ENCODE assay signal across 9 cellular contexts in genomic region chr5:150780180-150780692, GRCh38. TPM values are rescaled to one million over a fixed set of nuclear protein-coding genes. Genes with fewer than 3 reads are reported as not detected.
DNase-seq lines count a peak whose midpoint lies in the region; ATAC-seq, FAIRE-seq and TF ChIP-seq lines count a peak whose summit lies in the region.
"Had no signal": no experiment of that assay in that cellular context is flagged by ENCODE, and none has a peak within 500 bp of the region (broad histone marks: within the 10 kb centered on the region; RNA-seq: fewer than 3 reads in every experiment).

No MANE protein-coding gene starts in this region.

- ATAC-seq in GM21381 (IDR thresholded peaks at IDR 0.05; ENCODE audit: unreplicated experiment), result peak; percentile 48
- ATAC-seq in HG03571 (IDR thresholded peaks at IDR 0.05; ENCODE audit: unreplicated experiment), result peak; percentile 52
- ATAC-seq in HepG2, result no peak
- peak in 1 of 2 donors; percentile 1 for ATAC-seq in upper lobe of left lung (ENCODE audit: low FRiP score in 2 of 2)

- H3K4me2 ChIP-seq in HepG2 (ENCODE audit: low read depth, low read length), result peak overlapping the region; percentile 98

- TF ChIP-seq CTCF in HepG2 (CRISPR knock-in tag; IDR thresholded peaks at IDR 0.05), result no peak
- no peak for TF ChIP-seq CTCF in upper lobe of left lung (IDR thresholded peaks at IDR 0.05)

- TF ChIP-seq POLR2A in HepG2 (IDR thresholded peaks at IDR 0.05; ENCODE audit: insufficient read depth in 1 of 2, low read depth in 2 of 2, low read length in 2 of 2) (no peak), upper lobe of left lung (IDR thresholded peaks at IDR 0.05) (peak in 3 of 4 donors; percentile 36 to 76 (median 37))

- no TSS peak for BruUV-seq in HepG2 (replicated peaks; lab: Mats Ljungman, UMichigan)

- intact Hi-C loops in HepG2 (cut with micrococcal nuclease; ENCODE audit: unreplicated experiment), result no loop called here

- H2AFZ ChIP-seq in HepG2 (ENCODE audit: low read length), result no peak overlapping the region

- no peaks in the 10 kb centered on the region for H4K20me1 ChIP-seq in HepG2 (ENCODE audit: insufficient read depth, low read length)

- H3K4me3 ChIP-seq in HepG2 (replicated peaks in 1 of 3; ENCODE audit: insufficient read depth in 1 of 3, low read depth in 2 of 3, low read length in 3 of 3) (peak overlapping the region; percentile 43 to 90 (median 79)), upper lobe of left lung (peak overlapping the region; percentile 14 to 75 (median 66))
- H3K4me3 ChIP-seq: SJSA1 had no signal

- H3K9me3 ChIP-seq in HepG2 (ENCODE audit: low read length) (no peaks in the 10 kb centered on the region), upper lobe of left lung (no peaks in the 10 kb centered on the region)
- H3K9me3 ChIP-seq: SJSA1 had no signal

- H3K36me3 ChIP-seq in HepG2 (replicated peaks in 1 of 2; ENCODE audit: control insufficient read depth in 1 of 2, insufficient read depth in 2 of 2, low read length in 2 of 2), result no peaks in the 10 kb centered on the region
- no peaks in the 10 kb centered on the region for H3K36me3 ChIP-seq in upper lobe of left lung
- H3K36me3 ChIP-seq: SJSA1 had no signal

- in situ Hi-C loops in HepG2 (cut with HindIII; ENCODE audit: extremely low pct_ligation_motif_present, low pct_unique_long_range_greater_than_20kb), result no loop called here

- H3K79me2 ChIP-seq in HepG2 (ENCODE audit: insufficient read depth, low read length), result peaks cover 56% of the 10 kb centered on the region

- WGBS in adipose tissue, 3 donors, result 29 to 45% (median 41%) methylated on average over 6 of the region's 6 CpGs
- WGBS in HepG2 (ENCODE audit: low lambda C conversion rate), result 87% methylated on average over 6 of the region's 6 CpGs
- WGBS in upper lobe of left lung, 2 donors, result 65 to 70% methylated on average over 6 of the region's 6 CpGs

- H3K27me3 ChIP-seq in HepG2 (ENCODE audit: control insufficient read depth in 1 of 2, insufficient read depth in 2 of 2, low read length in 2 of 2), result no peaks in the 10 kb centered on the region; a peak in 1 of 5 replicates
- no peaks in the 10 kb centered on the region for H3K27me3 ChIP-seq in upper lobe of left lung
- H3K27me3 ChIP-seq: SJSA1 had no signal

- TF ChIP-seq EP300 in HepG2 (IDR thresholded peaks at IDR 0.05; ENCODE audit: low read depth in 2 of 2, low read length in 2 of 2) (no peak), HepG2 (CRISPR knock-in tag; IDR thresholded peaks at IDR 0.05; ENCODE audit: borderline replicate concordance) (no peak), upper lobe of left lung (IDR thresholded peaks at IDR 0.05) (peak in 3 of 4 donors; percentile 61 to 96 (median 90))

- CTCF ChIA-PET in HepG2 (lab: Yijun Ruan, JAX; ENCODE audit: low intra/inter-chr PET ratio, low total read pairs), result no interaction called here

- H3K27ac ChIP-seq in adipose tissue (ENCODE audit: low read depth, low read length), result peak overlapping the region; percentile 88
- H3K27ac ChIP-seq in HepG2 (ENCODE audit: extremely low read length, insufficient read depth, low read length), result no peak overlapping the region
- H3K27ac ChIP-seq in upper lobe of left lung, result peak overlapping the region; percentile 84 to 95 (median 91)
- H3K27ac ChIP-seq: SJSA1 had no signal

- DNase-seq in ELR (ENCODE audit: low read depth) (peak; percentile 75), HepG2 (ENCODE audit: low spot score) (no peak), upper lobe of left lung (peak in 1 of 2 donors; percentile 61), NCI-H2081 (lab: John Stamatoyannopoulos, UW) (no peak), nucleus accumbens (lab: John Stamatoyannopoulos, UW) (no peak)

- no peak for FAIRE-seq in HepG2 (lab: Jason Lieb, UNC)

- H3K4me1 ChIP-seq in HepG2 (ENCODE audit: insufficient read depth, low read length) (peaks cover 67% of the 10 kb centered on the region), upper lobe of left lung (peaks cover 39 to 53% (median 47%) of the 10 kb centered on the region in 4 donors)

- TF ChIP-seq RAD21 in HepG2 (CRISPR knock-in tag; IDR thresholded peaks at IDR 0.05), result no peak

- H3K9ac ChIP-seq in HepG2 (ENCODE audit: insufficient read depth, low read depth, low read length), result peak overlapping the region; percentile 74

- POLR2A ChIA-PET in HepG2 (lab: Yijun Ruan, JAX), result interaction anchor here (2.1 to 3.2 kb wide), 3 partner anchors 21 to 80 kb away, joined by 7 to 21 read pairs (median 14); partner anchors contain the start of genes DCTN4 and RBM22

TF ChIP-seq in HepG2, 621 proteins besides CTCF, POLR2A, EP300 and RAD21:
- TF ChIP-seq ZNF501 (CRISPR knock-in tag; IDR thresholded peaks at IDR 0.05) (0 out of 2 replicates have a peak, but pooled peaks have one; percentile 20), ZNF772 (CRISPR knock-in tag; IDR thresholded peaks at IDR 0.05) (0 out of 2 replicates have a peak, but pooled peaks have one; percentile 35), ZBTB38 (CRISPR knock-in tag; IDR thresholded peaks at IDR 0.05) (peak; percentile 78; the same call in 1 of the 2 replicates), SP2 (CRISPR knock-in tag; IDR thresholded peaks at IDR 0.05) (no peak), ZNF160 (CRISPR knock-in tag; IDR thresholded peaks at IDR 0.05) (no peak), KDM5B (CRISPR knock-in tag; IDR thresholded peaks at IDR 0.05; ENCODE audit: borderline replicate concordance) (0 out of 2 replicates have a peak, but pooled peaks have one; percentile 29)

RNA-seq across cellular contexts. Expression of gene SMIM3, which starts 1.7 kb away (rescaled TPM):
- polyA plus RNA-seq in adipose tissue (100 to 1,000 TPM in 2 of 3 donors, 10 to 100 TPM in 1; 31.7 to 152 (median 114) TPM), HepG2 (2011; rRNA removed) (71.3 and 96.7 TPM in 2 replicates)
- total RNA-seq in HepG2 (2016; rRNA removed; fragmentation: Illumina TruSeq; extraction: Trizol) (11.6 and 14.1 TPM in 2 replicates), upper lobe of left lung (10 to 100 TPM; 20.4 to 40.0 (median 21.6) TPM)
- total RNA-seq in HepG2 (2016; cell fraction: cytosol; rRNA removed; fragmentation: Illumina TruSeq; extraction: Trizol; ENCODE audit: low read depth), result 17.2 and 21.9 TPM in 2 replicates
- total RNA-seq in HepG2 (2016; cell fraction: insoluble cytoplasmic fraction; rRNA removed; fragmentation: Illumina TruSeq; extraction: Trizol), result 12.8 and 13.2 TPM in 2 replicates
- total RNA-seq in HepG2 (2016; cell fraction: membrane; rRNA removed; fragmentation: Illumina TruSeq; extraction: Trizol), result 26.9 and 32.8 TPM in 2 replicates
- 5.2 and 6.0 TPM in 2 replicates for total RNA-seq in HepG2 (2016; cell fraction: nucleus; rRNA removed; fragmentation: Illumina TruSeq; extraction: Trizol)
- polyA plus RNA-seq in HepG2 (2011; cell fraction: cytosol; rRNA removed), result 110 and 111 TPM in 2 replicates
- 25.5 and 30.6 TPM in 2 replicates for polyA plus RNA-seq in HepG2 (2011; cell fraction: nucleus; rRNA removed)
- 81.2 and 85.5 TPM in 2 replicates for polyA plus RNA-seq in HepG2 (2012)
- 17.8 and 26.6 TPM in 2 replicates for polyA plus RNA-seq in HepG2 (2016; cell fraction: cytosol; fragmentation: Illumina TruSeq; extraction: Trizol; ENCODE audit: low read depth)
- polyA plus RNA-seq in HepG2 (2016; cell fraction: insoluble cytoplasmic fraction; fragmentation: Illumina TruSeq; extraction: Trizol; ENCODE audit: low read depth), result 12.2 and 14.7 TPM in 2 replicates
- 22.1 and 31.4 TPM in 2 replicates for polyA plus RNA-seq in HepG2 (2016; cell fraction: membrane; fragmentation: Illumina TruSeq; extraction: Trizol; ENCODE audit: low read depth)
- 8.9 and 9.4 TPM in 2 replicates for polyA plus RNA-seq in HepG2 (2016; cell fraction: nucleus; fragmentation: Illumina TruSeq; extraction: Trizol; ENCODE audit: insufficient read depth, low read depth)
- 0.09 and 62.7 TPM in 2 replicates for polyA minus RNA-seq in HepG2 (2011; rRNA and poly(A)+ RNA removed; ENCODE audit: low replicate concordance)
- polyA minus RNA-seq in HepG2 (2011; cell fraction: cytosol; rRNA and poly(A)+ RNA removed), result 32.4 and 33.9 TPM in 2 replicates
- polyA minus RNA-seq in HepG2 (2011; cell fraction: nucleus; rRNA and poly(A)+ RNA removed), result 9.8 and 12.9 TPM in 2 replicates

RNA-seq across cellular contexts. Expression of gene DCTN4, which starts 21.4 kb away (rescaled TPM):
- polyA plus RNA-seq in adipose tissue (10 to 100 TPM; 22.5 to 24.3 (median 23.1) TPM), HepG2 (2011; rRNA removed) (21.5 and 24.1 TPM in 2 replicates)
- total RNA-seq in HepG2 (2016; rRNA removed; fragmentation: Illumina TruSeq; extraction: Trizol) (26.9 and 39.7 TPM in 2 replicates), upper lobe of left lung (100 to 1,000 TPM in 1 of 6 donors, 10 to 100 TPM in 5; 37.8 to 111 (median 71.4) TPM)
- total RNA-seq in HepG2 (2016; cell fraction: cytosol; rRNA removed; fragmentation: Illumina TruSeq; extraction: Trizol; ENCODE audit: low read depth), result 3.5 and 5.2 TPM in 2 replicates
- total RNA-seq in HepG2 (2016; cell fraction: insoluble cytoplasmic fraction; rRNA removed; fragmentation: Illumina TruSeq; extraction: Trizol), result 28.4 and 40.9 TPM in 2 replicates
- total RNA-seq in HepG2 (2016; cell fraction: membrane; rRNA removed; fragmentation: Illumina TruSeq; extraction: Trizol), result 16.8 and 20.1 TPM in 2 replicates
- 29.2 and 37.4 TPM in 2 replicates for total RNA-seq in HepG2 (2016; cell fraction: nucleus; rRNA removed; fragmentation: Illumina TruSeq; extraction: Trizol)
- polyA plus RNA-seq in HepG2 (2011; cell fraction: cytosol; rRNA removed), result 17.3 and 22.7 TPM in 2 replicates
- polyA plus RNA-seq in HepG2 (2011; cell fraction: nucleus; rRNA removed), result 18.6 and 20.3 TPM in 2 replicates
- polyA plus RNA-seq in HepG2 (2012), result 18.3 and 23.7 TPM in 2 replicates
- 1.7 and 1.8 TPM in 2 replicates for polyA plus RNA-seq in HepG2 (2016; cell fraction: cytosol; fragmentation: Illumina TruSeq; extraction: Trizol; ENCODE audit: low read depth)
- polyA plus RNA-seq in HepG2 (2016; cell fraction: insoluble cytoplasmic fraction; fragmentation: Illumina TruSeq; extraction: Trizol; ENCODE audit: low read depth), result 42.0 and 42.5 TPM in 2 replicates
- polyA plus RNA-seq in HepG2 (2016; cell fraction: membrane; fragmentation: Illumina TruSeq; extraction: Trizol; ENCODE audit: low read depth), result 7.3 and 8.7 TPM in 2 replicates
- 24.5 and 29.7 TPM in 2 replicates for polyA plus RNA-seq in HepG2 (2016; cell fraction: nucleus; fragmentation: Illumina TruSeq; extraction: Trizol; ENCODE audit: insufficient read depth, low read depth)
- polyA minus RNA-seq in HepG2 (2011; rRNA and poly(A)+ RNA removed; ENCODE audit: low replicate concordance), result 41.6 and 54.4 TPM in 2 replicates
- 26.7 and 27.0 TPM in 2 replicates for polyA minus RNA-seq in HepG2 (2011; cell fraction: cytosol; rRNA and poly(A)+ RNA removed)
- 59.4 and 66.0 TPM in 2 replicates for polyA minus RNA-seq in HepG2 (2011; cell fraction: nucleus; rRNA and poly(A)+ RNA removed)

Comparison
In these comparisons a context has a peak if more than half of its experiments do, and no peak if none do; other contexts are left out.
1. POLR2A ChIP-seq: peak in upper lobe of left lung (3 of 4); none in HepG2 (0 of 2).